8 cellular contexts compared by ENCODE assay signal in genomic region chr21:32371913-32372314, GRCh38. TPM values are rescaled to one million over a fixed set of nuclear protein-coding genes. Genes with fewer than 3 reads are reported as not detected.
DNase-seq lines count a peak whose midpoint lies in the region; ATAC-seq and TF ChIP-seq lines count a peak whose summit lies in the region.

No MANE protein-coding gene starts in this region.

- peak overlapping the region; percentile 61 for H3K9ac ChIP-seq in skeletal muscle satellite cell (ENCODE audit: low read depth, low read length)

- H3K27me3 ChIP-seq in SJSA1 (replicated peaks) (no peaks in the 10 kb centered on the region), skeletal muscle satellite cell (ENCODE audit: control insufficient read depth, insufficient read depth, low read length) (no peaks in the 10 kb centered on the region)

- ATAC-seq in HG02642 (IDR thresholded peaks at IDR 0.05; ENCODE audit: poor library complexity, unreplicated experiment) = no peak

- H3K4me1 ChIP-seq in SJSA1 (replicated peaks) (peaks cover 13% of the 10 kb centered on the region), skeletal muscle satellite cell (ENCODE audit: control insufficient read depth, insufficient read depth, low read length) (peaks cover 24% of the 10 kb centered on the region)

- peak overlapping the region; percentile 68 for H3K27ac ChIP-seq in SJSA1

- H3K9me3 ChIP-seq in SJSA1 (replicated peaks) = no peaks in the 10 kb centered on the region
- H3K9me3 ChIP-seq in skeletal muscle satellite cell (replicated peaks; ENCODE audit: low read length) = no peaks in the 10 kb centered on the region

- H3K36me3 ChIP-seq in SJSA1 = peaks cover 82% of the 10 kb centered on the region
- H3K36me3 ChIP-seq in skeletal muscle satellite cell (ENCODE audit: insufficient read depth, low read length) = peaks cover 62% of the 10 kb centered on the region

- peak overlapping the region; percentile 70 for H3K4me2 ChIP-seq in skeletal muscle satellite cell (ENCODE audit: low read length)

- DNase-seq in HCEC 1CT (peak; percentile 72), SJSA1 (ENCODE audit: low read depth in 1 of 2, low spot score in 2 of 2) (peak; percentile 61 to 63), fibroblast of the aortic adventitia (ENCODE audit: low read depth) (peak; percentile 90), NCI-H524 treated with DMSO at 0.1 percent for 48 hours (lab: John Stamatoyannopoulos, UW) (no peak), amygdala (lab: John Stamatoyannopoulos, UW) (no peak), ureter (ENCODE audit: low spot score) (no peak)

- no peak for TF ChIP-seq CTCF in fibroblast of the aortic adventitia (IDR thresholded peaks at IDR 0.05; ENCODE audit: insufficient read depth, low read length)

- no peak overlapping the region for H3K4me3 ChIP-seq in SJSA1
- H3K4me3 ChIP-seq in fibroblast of the aortic adventitia (ENCODE audit: low read depth, low read length) = no peak overlapping the region
- H3K4me3 ChIP-seq in skeletal muscle satellite cell (ENCODE audit: low read length) = no peak overlapping the region

RNA-seq across cellular contexts. Expression of gene URB1, which starts 20.9 kb away (rescaled TPM):
- 14.0 and 17.4 TPM in 2 replicates for total RNA-seq in SJSA1 (2014; rRNA removed; shearing (Covaris generic))
- total RNA-seq in fibroblast of the aortic adventitia (ENCODE audit: low replicate concordance) (16.7 and 21.1 TPM in 2 replicates), ureter (34.6 TPM)
- 29.5 and 34.0 TPM in 2 replicates for total RNA-seq in skeletal muscle satellite cell (2012; rRNA removed)

RNA-seq across cellular contexts. Expression of gene EVA1C, which starts 40.6 kb away (rescaled TPM):
- 13.4 and 19.6 TPM in 2 replicates for total RNA-seq in SJSA1 (2014; rRNA removed; shearing (Covaris generic))
- total RNA-seq in fibroblast of the aortic adventitia (ENCODE audit: low replicate concordance) = 14.5 and 17.8 TPM in 2 replicates
- total RNA-seq in skeletal muscle satellite cell (2012; rRNA removed) = 5.9 and 7.6 TPM in 2 replicates
- total RNA-seq in ureter = 55.3 TPM

Comparison
In these comparisons a context has a peak if more than half of its experiments do, and no peak if none do; other contexts are left out.
1. DNase-seq: peak in HCEC 1CT (single experiment), SJSA1 (2 of 2) and fibroblast of the aortic adventitia (single experiment); none in NCI-H524 treated with DMSO at 0.1 percent for 48 hours (single experiment), amygdala (0 of 56) and ureter (single experiment).